17 cellular contexts compared by ENCODE assay signal in genomic region chr5:133866160-133866902, GRCh38.
DNase-seq lines count a peak whose midpoint lies in the region; ATAC-seq and TF ChIP-seq lines count a peak whose summit lies in the region.
"Had no signal": no experiment of that assay in that cellular context is flagged by ENCODE, and none has a peak within 500 bp of the region (broad histone marks: within the 10 kb centered on the region; RNA-seq: fewer than 3 reads in every experiment).

No MANE protein-coding gene starts in this region.

- peak overlapping the region; percentile 57 for H3K27ac ChIP-seq in BLaER1
- H3K27ac ChIP-seq in RWPE2 (ENCODE audit: poor library complexity, severe bottlenecking) = no peak overlapping the region
- no peak overlapping the region for H3K27ac ChIP-seq in spleen
- H3K27ac ChIP-seq: C4-2B had no signal

- intact Hi-C loops in spleen (cut with DNase I; ENCODE audit: low total_unique reads) = loop anchor here (5.0 to 10.0 kb wide), 2 partner anchors 112 to 444 kb away; no protein-coding TSS in a partner anchor

- no peak for TF ChIP-seq POLR2A in spleen (IDR thresholded peaks at IDR 0.05)

- peak overlapping the region; percentile 81 for H3K4me2 ChIP-seq in BLaER1
- H3K4me2 ChIP-seq: GM23338 had no signal

- H3K36me3 ChIP-seq in BLaER1 (no peaks in the 10 kb centered on the region), RWPE2 (ENCODE audit: low read depth) (no peaks in the 10 kb centered on the region), spleen (no peaks in the 10 kb centered on the region)

- H4K20me1 ChIP-seq in BLaER1 = no peaks in the 10 kb centered on the region

- ATAC-seq in RWPE2 (ENCODE audit: low read depth) (no peak), HG02981 (IDR thresholded peaks at IDR 0.05; ENCODE audit: unreplicated experiment) (no peak)

- H3K4me3 ChIP-seq in BLaER1 = no peak overlapping the region
- H3K4me3 ChIP-seq in RWPE2 (ENCODE audit: severe bottlenecking) = no peak overlapping the region
- H3K4me3 ChIP-seq in spleen = no peak overlapping the region
- H3K4me3 ChIP-seq: GM23338 had no signal

- no peaks in the 10 kb centered on the region for H3K27me3 ChIP-seq in BLaER1
- H3K27me3 ChIP-seq in RWPE2 (ENCODE audit: insufficient read depth, poor library complexity, severe bottlenecking) = no peaks in the 10 kb centered on the region
- H3K27me3 ChIP-seq in spleen (replicated peaks in 1 of 7) = peaks cover 0 to 19% (median 0%) of the 10 kb centered on the region in 7 donors

- peak overlapping the region; percentile 42; the same call in 1 of the 2 replicates for H3K9ac ChIP-seq in BLaER1

- H3K4me1 ChIP-seq in BLaER1 (peaks cover 95% of the 10 kb centered on the region), RWPE2 (ENCODE audit: insufficient read depth, poor library complexity, severe bottlenecking) (peaks cover 3% of the 10 kb centered on the region), spleen (peaks cover 0 to 13% (median 5%) of the 10 kb centered on the region in 6 donors)

- no peak for TF ChIP-seq CTCF in RWPE2 (IDR thresholded peaks at IDR 0.05; ENCODE audit: poor library complexity, severe bottlenecking)
- TF ChIP-seq CTCF in spleen (IDR thresholded peaks at IDR 0.05 in 8 of 11, conservative IDR thresholded peaks at IDR 0.05 in 3 of 11) = no peak

- H3K9me3 ChIP-seq in BLaER1 = no peaks in the 10 kb centered on the region
- H3K9me3 ChIP-seq in RWPE2 (ENCODE audit: severe bottlenecking) = no peaks in the 10 kb centered on the region
- H3K9me3 ChIP-seq in spleen = no peaks in the 10 kb centered on the region

- DNase-seq in NCI-H2171 treated with DMSO at 0.1 percent for 48 hours (lab: John Stamatoyannopoulos, UW) (peak; percentile 39), NCI-H2171 (lab: John Stamatoyannopoulos, UW) (no peak), RWPE2 (ENCODE audit: low spot score) (peak; percentile 52), spleen (peak; percentile 58)
- DNase-seq in central memory CD4-positive, alpha-beta T cell = no peak
- DNase-seq: 8988T; ACHN; CD4-positive, alpha-beta memory T cell; COR-L47; DMS153; DMS79 treated with DMSO at 0.1 percent for 48 hours; EL; H7 had no signal

- 77 to 89% (median 84%) methylated on average over 11 to 12 of the region's 12 CpGs for WGBS in spleen, 5 donors

Comparison
In these comparisons a context has a peak if more than half of its experiments do, and no peak if none do; other contexts are left out.
1. DNase-seq: peak in NCI-H2171 treated with DMSO at 0.1 percent for 48 hours (single experiment), RWPE2 (single experiment) and spleen (single experiment); none in NCI-H2171 (single experiment) and central memory CD4-positive, alpha-beta T cell (single experiment).